Comparison of ENCODE assay signal across 8 cellular contexts in genomic region chr17:18038861-18039534, GRCh38. TPM values are rescaled to one million over a fixed set of nuclear protein-coding genes. Genes with fewer than 3 reads are reported as not detected.
DNase-seq lines count a peak whose midpoint lies in the region; ATAC-seq, FAIRE-seq and TF ChIP-seq lines count a peak whose summit lies in the region.

Gene ATPAF2, minus strand, starts transcription at chr17:18039168. Its CDS starts 155 bp downstream, at chr17:18039013.
Gene GID4, plus strand, starts transcription at chr17:18039408. Its CDS starts 57 bp downstream, at chr17:18039465.

- H3K79me2 ChIP-seq in OCI-LY1 (ENCODE audit: insufficient read depth, low read length) (peaks cover 23% of the 10 kb centered on the region; the same call in 1 of the 2 replicates), endothelial cell of umbilical vein (ENCODE audit: control insufficient read depth, insufficient read depth, low read length) (peaks cover 12% of the 10 kb centered on the region)

- H3K4me2 ChIP-seq in OCI-LY1 (ENCODE audit: low read length): peak within 1 kb of the TSS; percentile 82
- H3K4me2 ChIP-seq in endothelial cell of umbilical vein (ENCODE audit: insufficient read depth, low read length): peak within 1 kb of the TSS; percentile 96

- no peaks in the 10 kb centered on the region for H4K20me1 ChIP-seq in OCI-LY1 (ENCODE audit: insufficient read depth, low read length)
- H4K20me1 ChIP-seq in endothelial cell of umbilical vein (replicated peaks; ENCODE audit: control insufficient read depth, extremely low read depth, insufficient read depth, low read length): no peaks in the 10 kb centered on the region

- no peaks in the 10 kb centered on the region for H3K9me3 ChIP-seq in OCI-LY1 (ENCODE audit: low read length)
- no peaks in the 10 kb centered on the region for H3K9me3 ChIP-seq in endothelial cell of umbilical vein (replicated peaks; ENCODE audit: control insufficient read depth, insufficient read depth, low read length)

- FAIRE-seq in endothelial cell of umbilical vein (lab: Jason Lieb, UNC): peak; percentile 91

- POLR2A ChIA-PET in endothelial cell of umbilical vein (lab: Charles Lee): no interaction called here

- H3F3A ChIP-seq in OCI-LY1 (ENCODE audit: insufficient read depth, low read length): no peaks in the 10 kb centered on the region

- intact Hi-C loops in endothelial cell of umbilical vein (cut with micrococcal nuclease): loop anchor here (2.0 kb wide), 1 partner anchor 66 kb away; the partner anchor contains the start of genes DRC3 and TOM1L2

- dilution Hi-C loops in endothelial cell of umbilical vein (cut with MboI; ENCODE audit: extremely low pct_ligation_motif_present, low sequenced_read_pairs): loop anchor here (25.0 kb wide), 1 partner anchor 152 kb away; no protein-coding TSS in a partner anchor

- H3K9ac ChIP-seq in OCI-LY1 (ENCODE audit: low read length) (peak within 1 kb of the TSS; percentile 88), endothelial cell of umbilical vein (replicated peaks; ENCODE audit: extremely low read depth, insufficient read depth, low read length) (peak within 1 kb of the TSS; percentile 88)

- peaks cover 62% of the 10 kb centered on the region for H3K4me1 ChIP-seq in OCI-LY1 (ENCODE audit: insufficient read depth, low read length, severe bottlenecking)
- peaks cover 20% of the 10 kb centered on the region for H3K4me1 ChIP-seq in endothelial cell of umbilical vein (ENCODE audit: control insufficient read depth, extremely low read depth, insufficient read depth, low read length)

- peak within 1 kb of the TSS; percentile 82 for H3K4me3 ChIP-seq in OCI-LY1 (ENCODE audit: low read depth, low read length, poor library complexity, severe bottlenecking)
- peak within 1 kb of the TSS; percentile 90 to 96 (median 91) for H3K4me3 ChIP-seq in endothelial cell of umbilical vein (replicated peaks in 1 of 3; ENCODE audit: insufficient read depth in 1 of 3, low read depth in 1 of 3, low read length in 3 of 3)

- BruUV-seq in endothelial cell of umbilical vein (replicated peaks; lab: Mats Ljungman, UMichigan): no TSS peak

- CTCF ChIA-PET in endothelial cell of umbilical vein (lab: Charles Lee): interaction anchor here (1.1 kb wide), 1 partner anchor 148 kb away, joined by 4 read pairs; no protein-coding TSS in a partner anchor

- H3K27me3 ChIP-seq in OCI-LY1 (ENCODE audit: insufficient read depth, low read length) (no peaks in the 10 kb centered on the region), endothelial cell of umbilical vein (ENCODE audit: control insufficient read depth in 2 of 2, insufficient read depth in 2 of 2, low read length in 2 of 2) (no peaks in the 10 kb centered on the region)

- TF ChIP-seq POLR2A in endothelial cell of umbilical vein (IDR thresholded peaks at IDR 0.05; ENCODE audit: low read depth, low read length): peak; percentile 60

- H3K9me1 ChIP-seq in endothelial cell of umbilical vein (replicated peaks; ENCODE audit: control insufficient read depth, extremely low read depth, insufficient read depth, low read length): no peaks in the 10 kb centered on the region

- H3K9me2 ChIP-seq in OCI-LY1 (ENCODE audit: low read depth, low read length): no peaks in the 10 kb centered on the region

- peak; percentile 91 for ATAC-seq in GM21515 (IDR thresholded peaks at IDR 0.05; ENCODE audit: unreplicated experiment)

- DNase-seq in DMS 273 treated with DMSO at 0.1 percent for 48 hours (lab: John Stamatoyannopoulos, UW) (peak; percentile 92), HuH-7 (ENCODE audit: low spot score) (peak; percentile 92), endothelial cell of umbilical vein (ENCODE audit: low read depth, low spot score) (peak; percentile 99), midbrain (lab: John Stamatoyannopoulos, UW) (peak; percentile 99)
- DNase-seq in activated CD8-positive, alpha-beta memory T cell treated with anti-CD3 and anti-CD28 coated beads, Interleukin-2, amount 50 U/mL, for 48 hours: peak; percentile 99
- peak; percentile 100 for DNase-seq in stimulated activated CD8-positive, alpha-beta memory T cell treated with anti-CD3 and anti-CD28 coated beads, Interleukin-15, amount 100 ng/mL, for 48 hours (ENCODE audit: low read depth in 2 of 2)

- H2AFZ ChIP-seq in OCI-LY1 (ENCODE audit: low read length) (no peak within 1 kb of the TSS), endothelial cell of umbilical vein (ENCODE audit: low read depth, low read length) (peak within 1 kb of the TSS; percentile 97)

- TF ChIP-seq CTCF in OCI-LY1 (IDR thresholded peaks at IDR 0.05; ENCODE audit: low read length): no peak
- peak in 1 of 2 donors; percentile 3 for TF ChIP-seq CTCF in endothelial cell of umbilical vein (IDR thresholded peaks at IDR 0.05; ENCODE audit: extremely low read depth in 1 of 2, insufficient read depth in 1 of 2, low read depth in 1 of 2, low read length in 2 of 2)

- peak within 1 kb of the TSS; percentile 66 for H3K27ac ChIP-seq in OCI-LY1 (ENCODE audit: low read depth, low read length, poor library complexity, severe bottlenecking)
- peak within 1 kb of the TSS; percentile 58 for H3K27ac ChIP-seq in endothelial cell of umbilical vein (ENCODE audit: insufficient read depth, low read depth, low read length)

- H3K36me3 ChIP-seq in OCI-LY1 (ENCODE audit: insufficient read depth, low read length): no peaks in the 10 kb centered on the region
- H3K36me3 ChIP-seq in endothelial cell of umbilical vein (ENCODE audit: control insufficient read depth in 2 of 2, extremely low read depth in 1 of 2, insufficient read depth in 2 of 2, low read length in 2 of 2): no peaks in the 10 kb centered on the region

TF ChIP-seq in endothelial cell of umbilical vein, 7 proteins besides CTCF, POLR2A, EP300 and RAD21:
- TF ChIP-seq MAX (IDR thresholded peaks at IDR 0.05; ENCODE audit: insufficient read depth, insufficient read length): peak; percentile 98
- no peak for TF ChIP-seq JUN (IDR thresholded peaks at IDR 0.05; ENCODE audit: borderline replicate concordance, insufficient read depth, insufficient read length, low read depth)
- TF ChIP-seq EZH2 (IDR thresholded peaks at IDR 0.05; ENCODE audit: borderline replicate concordance, low read depth, low read length, severe bottlenecking): no peak
- TF ChIP-seq MYC (IDR thresholded peaks at IDR 0.05; ENCODE audit: low read depth, low read length): no peak
- TF ChIP-seq POLR2AphosphoS5 (IDR thresholded peaks at IDR 0.05; ENCODE audit: insufficient read depth, low read depth, low read length): peak; percentile 75

RNA-seq across cellular contexts. Expression of gene ATPAF2, which starts in this region (rescaled TPM):
- total RNA-seq in endothelial cell of umbilical vein: 32.1 and 35.7 TPM in 2 replicates
- 23.2 and 27.3 TPM in 2 replicates for polyA plus RNA-seq in endothelial cell of umbilical vein
- polyA plus RNA-seq in endothelial cell of umbilical vein (2011; cell fraction: cytosol; rRNA removed): 14.2 and 17.9 TPM in 2 replicates
- 41.6 and 51.2 TPM in 2 replicates for polyA plus RNA-seq in endothelial cell of umbilical vein (2011; cell fraction: nucleus; rRNA removed)
- polyA plus RNA-seq in endothelial cell of umbilical vein (2012): 16.5 and 19.2 TPM in 2 replicates
- polyA minus RNA-seq in endothelial cell of umbilical vein: 19.4 and 19.5 TPM in 2 replicates
- 13.7 TPM for polyA minus RNA-seq in endothelial cell of umbilical vein (2011; cell fraction: cytosol; rRNA and poly(A)+ RNA removed)
- polyA minus RNA-seq in endothelial cell of umbilical vein (2011; cell fraction: nucleus; rRNA and poly(A)+ RNA removed): 22.6 and 28.6 TPM in 2 replicates

RNA-seq across cellular contexts. Expression of gene GID4, which starts in this region (rescaled TPM):
- 10.1 and 11.3 TPM in 2 replicates for total RNA-seq in endothelial cell of umbilical vein
- 5.9 and 6.4 TPM in 2 replicates for polyA plus RNA-seq in endothelial cell of umbilical vein
- 5.9 and 6.8 TPM in 2 replicates for polyA plus RNA-seq in endothelial cell of umbilical vein (2011; cell fraction: cytosol; rRNA removed)
- polyA plus RNA-seq in endothelial cell of umbilical vein (2011; cell fraction: nucleus; rRNA removed): 4.4 and 4.8 TPM in 2 replicates
- 10.2 and 10.7 TPM in 2 replicates for polyA plus RNA-seq in endothelial cell of umbilical vein (2012)
- polyA minus RNA-seq in endothelial cell of umbilical vein: 12.5 and 13.9 TPM in 2 replicates
- 8.3 TPM for polyA minus RNA-seq in endothelial cell of umbilical vein (2011; cell fraction: cytosol; rRNA and poly(A)+ RNA removed)
- polyA minus RNA-seq in endothelial cell of umbilical vein (2011; cell fraction: nucleus; rRNA and poly(A)+ RNA removed): 4.6 and 4.7 TPM in 2 replicates

Comparison
In these comparisons a context has a peak if more than half of its experiments do, and no peak if none do; other contexts are left out.
1. Peak in every context shown above with its lines: DNase-seq, ATAC-seq, H3K4me3 ChIP-seq and H3K27ac ChIP-seq.